ENCODE assay signal across 8 cellular contexts in genomic region chr4:76758290-76758882, GRCh38.
DNase-seq lines count a peak whose midpoint lies in the region; ATAC-seq, FAIRE-seq and TF ChIP-seq lines count a peak whose summit lies in the region.

No MANE protein-coding gene starts in this region.

- H3K36me3 ChIP-seq in sigmoid colon, result peaks cover 0 to 17% (median 8%) of the 10 kb centered on the region in 4 donors

- WGBS in sigmoid colon, 2 donors, result 19 to 50% methylated on average over 4 of the region's 4 CpGs

- ATAC-seq in GM21825 (IDR thresholded peaks at IDR 0.05; ENCODE audit: unreplicated experiment) (no peak), GM21576 (IDR thresholded peaks at IDR 0.05; ENCODE audit: unreplicated experiment) (no peak)

- no peak overlapping the region for H3K27ac ChIP-seq in sigmoid colon

- no peaks in the 10 kb centered on the region for H3K27me3 ChIP-seq in sigmoid colon

- H3K9me3 ChIP-seq in sigmoid colon, result no peaks in the 10 kb centered on the region

- peaks cover 0 to 28% (median 10%) of the 10 kb centered on the region in 4 donors for H3K4me1 ChIP-seq in sigmoid colon

- no peak overlapping the region for H3K4me3 ChIP-seq in sigmoid colon

- intact Hi-C loops in sigmoid colon (cut with DNase I), result no loop called here

- no peak for TF ChIP-seq EP300 in sigmoid colon (IDR thresholded peaks at IDR 0.05)

- FAIRE-seq in TTC549 (lab: Jason Lieb, UNC), result peak; percentile 90

- DNase-seq in GM04504 (ENCODE audit: low read depth) (peak; percentile 76), HT1080 (ENCODE audit: low read depth) (peak; percentile 73), glomerular visceral epithelial cell (ENCODE audit: extremely low spot score) (peak; percentile 80), sigmoid colon (no peak)
- no peak for DNase-seq in activated CD4-positive, CD25-positive, alpha-beta regulatory T cell (lab: John Stamatoyannopoulos, UW)

- peak in 3 of 4 experiments; percentile 51 to 67 (median 52) for TF ChIP-seq CTCF in sigmoid colon (IDR thresholded peaks at IDR 0.05)

- TF ChIP-seq POLR2A in sigmoid colon (IDR thresholded peaks at IDR 0.05), result no peak

Comparison
In these comparisons a context has a peak if more than half of its experiments do, and no peak if none do; other contexts are left out.
1. DNase-seq: peak in GM04504 (single experiment), HT1080 (single experiment) and glomerular visceral epithelial cell (single experiment); none in sigmoid colon (single experiment) and activated CD4-positive, CD25-positive, alpha-beta regulatory T cell (0 of 4).